ENCODE assay signal across 31 cellular contexts in the genomic region with DNA sequence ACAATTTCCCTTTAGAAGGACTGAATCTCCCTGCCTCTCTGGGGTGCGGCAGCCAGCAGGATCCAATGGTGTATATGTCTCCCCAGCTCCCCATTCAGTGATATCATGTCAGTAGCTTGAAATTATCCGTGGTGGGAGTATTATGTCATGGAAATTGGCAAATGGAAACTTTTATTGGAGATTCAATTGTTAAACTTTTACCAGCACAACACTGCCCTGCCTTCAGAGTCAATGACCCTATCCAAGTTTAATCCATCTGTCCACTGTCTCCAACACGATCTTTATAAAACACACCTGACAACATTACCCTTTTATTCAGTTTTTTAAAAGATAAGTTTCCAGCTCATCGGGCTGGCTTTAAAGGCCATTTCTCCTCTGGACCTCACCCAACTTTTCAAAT. TPM values are rescaled to one million over a fixed set of nuclear protein-coding genes. Genes with fewer than 3 reads are reported as not detected.
"Had no signal": no experiment of that assay in that cellular context is flagged by ENCODE, and none has a peak within 500 bp of the region (broad histone marks: within the 10 kb centered on the region; RNA-seq: fewer than 3 reads in every experiment).

No MANE protein-coding gene starts in this region.

- ATAC-seq: activated CD8-positive, alpha-beta T cell treated with anti-CD3 and anti-CD28 coated beads for 36 hours; activated T-cell treated with anti-CD3 and anti-CD28 coated beads, Interleukin-2, amount 50 U/mL, for 72 hours; activated T-helper 17 cell treated with anti-CD3 and anti-CD28 coated beads, Interleukin-2, amount 50 U/mL, for 72 hours; Panc1 had no signal

- H3K4me1 ChIP-seq: ascending aorta had no signal

- H3K4me3 Mint-ChIP-seq: activated CD4-positive, alpha-beta T cell treated with anti-CD3 and anti-CD28 coated beads, Interleukin-2, amount 10 ng/mL, durations not matched to agents 24 days and 14 days; activated CD8-positive, alpha-beta T cell treated with anti-CD3 and anti-CD28 coated beads for 36 hours; activated naive CD4-positive, alpha-beta T cell treated with anti-CD3 and anti-CD28 coated beads, Interleukin-2, amount 50 U/mL, for 24 hours; activated naive CD8-positive, alpha-beta T cell treated with anti-CD3 and anti-CD28 coated beads, Interleukin-2, amount 10 ng/mL, durations not matched to agents 7 days and 5 days; activated T-cell treated with anti-CD3 and anti-CD28 coated beads, Interleukin-2, amount 50 U/mL, for 72 hours; activated T-helper 17 cell treated with anti-CD3 and anti-CD28 coated beads, Interleukin-2, amount 50 U/mL, for 72 hours; T-helper 1 cell treated with Interleukin-12 subunit alpha and Interleukin-12 subunit beta and Interleukin-4 antibody, amounts not matched to agents 30 μg/mL and 1 μg/mL, for 36 hours; T-helper 2 cell treated with Interferon-gamma antibody and Interleukin-4, amounts not matched to agents 5 μg/mL and 100 μg/mL, for 36 hours had no signal

- H3K9me3 Mint-ChIP-seq: activated CD4-positive, alpha-beta T cell treated with anti-CD3 and anti-CD28 coated beads, Interleukin-2, amount 10 ng/mL, durations not matched to agents 24 days and 14 days; activated CD8-positive, alpha-beta T cell treated with anti-CD3 and anti-CD28 coated beads for 36 hours; activated naive CD4-positive, alpha-beta T cell treated with anti-CD3 and anti-CD28 coated beads, Interleukin-2, amount 50 U/mL, for 24 hours; activated naive CD8-positive, alpha-beta T cell treated with anti-CD3 and anti-CD28 coated beads, Interleukin-2, amount 10 ng/mL, durations not matched to agents 7 days and 5 days; activated T-cell treated with anti-CD3 and anti-CD28 coated beads, Interleukin-2, amount 50 U/mL, for 72 hours; activated T-helper 17 cell treated with anti-CD3 and anti-CD28 coated beads, Interleukin-2, amount 50 U/mL, for 72 hours; T-helper 1 cell treated with Interleukin-12 subunit alpha and Interleukin-12 subunit beta and Interleukin-4 antibody, amounts not matched to agents 30 μg/mL and 1 μg/mL, for 36 hours; T-helper 2 cell treated with Interferon-gamma antibody and Interleukin-4, amounts not matched to agents 5 μg/mL and 100 μg/mL, for 36 hours had no signal

- H3K9me2 ChIP-seq: SK-N-SH had no signal

- H3K27me3 ChIP-seq: ascending aorta had no signal

- H3K36me3 Mint-ChIP-seq: activated naive CD4-positive, alpha-beta T cell treated with anti-CD3 and anti-CD28 coated beads, Interleukin-2, amount 50 U/mL, for 24 hours; activated naive CD8-positive, alpha-beta T cell treated with anti-CD3 and anti-CD28 coated beads, Interleukin-2, amount 10 ng/mL, durations not matched to agents 7 days and 5 days had no signal

- H3K27ac ChIP-seq: ascending aorta, KMS-11, SJSA1 had no signal

- H3K36me3 ChIP-seq: ascending aorta, SJSA1 had no signal

- H3K9me3 ChIP-seq: ascending aorta, SJSA1, SK-N-SH had no signal

- H3K27me3 Mint-ChIP-seq: activated T-helper 17 cell treated with anti-CD3 and anti-CD28 coated beads, Interleukin-2, amount 50 U/mL, for 72 hours had no signal

- DNase-seq: activated CD4-positive, alpha-beta T cell treated with anti-CD3 and anti-CD28 coated beads, Interleukin-2, amount 10 ng/mL, durations not matched to agents 24 days and 14 days; activated CD4-positive, alpha-beta T cell treated with anti-CD3 and anti-CD28 coated beads, Interleukin-2, amount 50 U/mL, for 4 hours; activated CD8-positive, alpha-beta T cell treated with anti-CD3 and anti-CD28 coated beads for 36 hours; activated effector memory CD4-positive, alpha-beta T cell treated with anti-CD3 and anti-CD28 coated beads, Interleukin-2, amount 50 U/mL, for 16 hours; activated naive CD4-positive, alpha-beta T cell treated with Interleukin-2 at 50 U/mL for 16 hours; activated naive CD8-positive, alpha-beta T cell treated with anti-CD3 and anti-CD28 coated beads, Interleukin-2, amount 10 ng/mL, durations not matched to agents 7 days and 5 days; activated T-cell treated with anti-CD3 and anti-CD28 coated beads, Interleukin-2, amount 50 U/mL, for 1 hour; activated T-cell treated with anti-CD3 and anti-CD28 coated beads, Interleukin-2, amount 50 U/mL, for 72 hours; amygdala; NCI-H1105 treated with DMSO at 0.1 percent for 48 hours; NCI-H1436; NCI-H1694 treated with DMSO at 0.1 percent for 48 hours; NCI-H2029; NCI-H345; NCI-H524 treated with DMSO at 0.1 percent for 48 hours; SHP77; SK-N-SH had no signal

- H3K27ac Mint-ChIP-seq: activated CD4-positive, alpha-beta T cell treated with anti-CD3 and anti-CD28 coated beads, Interleukin-2, amount 10 ng/mL, durations not matched to agents 24 days and 14 days; activated CD8-positive, alpha-beta T cell treated with anti-CD3 and anti-CD28 coated beads for 36 hours; activated naive CD4-positive, alpha-beta T cell treated with anti-CD3 and anti-CD28 coated beads, Interleukin-2, amount 50 U/mL, for 24 hours; activated naive CD8-positive, alpha-beta T cell treated with anti-CD3 and anti-CD28 coated beads, Interleukin-2, amount 10 ng/mL, durations not matched to agents 7 days and 5 days; activated T-cell treated with anti-CD3 and anti-CD28 coated beads, Interleukin-2, amount 50 U/mL, for 72 hours; activated T-helper 17 cell treated with anti-CD3 and anti-CD28 coated beads, Interleukin-2, amount 50 U/mL, for 72 hours; T-helper 1 cell treated with Interleukin-12 subunit alpha and Interleukin-12 subunit beta and Interleukin-4 antibody, amounts not matched to agents 30 μg/mL and 1 μg/mL, for 36 hours; T-helper 2 cell treated with Interferon-gamma antibody and Interleukin-4, amounts not matched to agents 5 μg/mL and 100 μg/mL, for 36 hours had no signal

- H3K4me2 ChIP-seq: KMS-11, SK-N-SH had no signal

- H3K4me3 ChIP-seq: ascending aorta, SJSA1 had no signal

- FAIRE-seq: TTC549 had no signal

- H3K9ac ChIP-seq: KMS-11, SK-N-SH had no signal

RNA-seq across cellular contexts. Expression of a gene that starts 5.0 kb away (rescaled TPM):
- total RNA-seq: ascending aorta, LHCN-M2, NCI-H460, SJSA1 had no signal
- polyA plus RNA-seq: SK-N-SH had no signal

RNA-seq across cellular contexts. Expression of a gene that starts 54.6 kb away (rescaled TPM):
- total RNA-seq: activated CD4-positive, alpha-beta T cell treated with anti-CD3 and anti-CD28 coated beads, Interleukin-2, amount 10 ng/mL, durations not matched to agents 24 days and 14 days; activated CD8-positive, alpha-beta memory T cell treated with anti-CD3 and anti-CD28 coated beads for 36 hours; activated CD8-positive, alpha-beta T cell treated with anti-CD3 and anti-CD28 coated beads for 36 hours; activated naive CD8-positive, alpha-beta T cell treated with anti-CD3 and anti-CD28 coated beads, Interleukin-2, amount 10 ng/mL, durations not matched to agents 7 days and 5 days; activated T-cell treated with anti-CD3 and anti-CD28 coated beads, Interleukin-2, amount 50 U/mL, for 72 hours; activated T-helper 17 cell treated with anti-CD3 and anti-CD28 coated beads, Interleukin-2, amount 50 U/mL, for 72 hours; ascending aorta; LHCN-M2; NCI-H460; RPMI7951; SJSA1 had no signal
- polyA plus RNA-seq: adipose tissue, SK-N-SH had no signal
